In genomic region chr3:143668924-143669790, GRCh38 we compare ENCODE assay signal across 10 cellular contexts.
DNase-seq lines count a peak whose midpoint lies in the region; ATAC-seq and TF ChIP-seq lines count a peak whose summit lies in the region.
"Had no signal": no experiment of that assay in that cellular context is flagged by ENCODE, and none has a peak within 500 bp of the region (broad histone marks: within the 10 kb centered on the region; RNA-seq: fewer than 3 reads in every experiment).

No MANE protein-coding gene starts in this region.

- no peak for DNase-seq in spleen
- DNase-seq in smooth muscle cell (lab: John Stamatoyannopoulos, UW; ENCODE audit: unreplicated experiment), result no peak
- no peak for DNase-seq in HT-29 (ENCODE audit: low spot score)
- DNase-seq in UCSD-AML1 (lab: John Stamatoyannopoulos, UW; ENCODE audit: unreplicated experiment), result no peak
- no peak for DNase-seq in T-helper 1 cell
- DNase-seq: hippocampal formation, NCI-H1436 treated with DMSO at 0.1 percent for 48 hours had no signal

- H3K27ac ChIP-seq in spleen (peak overlapping the region in 6 of 8 donors; percentile 30 to 77 (median 70)), smooth muscle cell (ENCODE audit: low read depth) (no peak overlapping the region)

- no peak overlapping the region for H3K9ac ChIP-seq in smooth muscle cell (ENCODE audit: low read depth)

- H3K4me1 ChIP-seq in spleen, result peaks cover 3 to 63% (median 39%) of the 10 kb centered on the region in 6 donors
- no peaks in the 10 kb centered on the region for H3K4me1 ChIP-seq in smooth muscle cell (ENCODE audit: low read depth)

- WGBS in spleen, 5 donors, result 51 to 69% (median 61%) methylated on average over 5 of the region's 5 CpGs
- 85% methylated on average over 5 of the region's 5 CpGs for WGBS in smooth muscle cell (ENCODE audit: low lambda C conversion rate)

- H3K27me3 ChIP-seq in spleen (replicated peaks in 1 of 7), result no peaks in the 10 kb centered on the region
- no peaks in the 10 kb centered on the region for H3K27me3 ChIP-seq in smooth muscle cell (ENCODE audit: low read depth)

- H4K20me1 ChIP-seq in smooth muscle cell (ENCODE audit: low read depth), result no peaks in the 10 kb centered on the region

- TF ChIP-seq POLR2A in spleen (IDR thresholded peaks at IDR 0.05), result no peak

- peak; percentile 96 for ATAC-seq in GM19035 (IDR thresholded peaks at IDR 0.05; ENCODE audit: unreplicated experiment)
- peak; percentile 88 for ATAC-seq in HG02623 (IDR thresholded peaks at IDR 0.05; ENCODE audit: unreplicated experiment)
- peak; percentile 76 for ATAC-seq in HG03575 (IDR thresholded peaks at IDR 0.05; ENCODE audit: extremely low read depth, insufficient number of reproducible peaks, low FRiP score, unreplicated experiment)

- no peaks in the 10 kb centered on the region for H3K9me3 ChIP-seq in spleen
- no peaks in the 10 kb centered on the region for H3K9me3 ChIP-seq in smooth muscle cell (replicated peaks; ENCODE audit: low read depth)

- H3K79me2 ChIP-seq in smooth muscle cell (ENCODE audit: low read depth), result no peaks in the 10 kb centered on the region

- H3F3A ChIP-seq in smooth muscle cell (ENCODE audit: low read depth), result no peaks in the 10 kb centered on the region

- H3K36me3 ChIP-seq in spleen (no peaks in the 10 kb centered on the region), smooth muscle cell (ENCODE audit: low read depth) (no peaks in the 10 kb centered on the region)

- intact Hi-C loops in spleen (cut with DNase I; ENCODE audit: low total_unique reads), result no loop called here

- TF ChIP-seq CTCF in spleen (IDR thresholded peaks at IDR 0.05 in 8 of 11, conservative IDR thresholded peaks at IDR 0.05 in 3 of 11) (no peak), smooth muscle cell (IDR thresholded peaks at IDR 0.05; ENCODE audit: borderline replicate concordance, insufficient read depth, poor library complexity, severe bottlenecking) (no peak)

- H3K4me3 ChIP-seq in spleen (no peak overlapping the region), smooth muscle cell (no peak overlapping the region)

- no peak overlapping the region for H2AFZ ChIP-seq in smooth muscle cell (ENCODE audit: low read depth)

- H3K4me2 ChIP-seq in smooth muscle cell, result no peak overlapping the region
